ENCODE assay signal across 1 cellular context in genomic region chr17:81866440-81867122, GRCh38.
TF ChIP-seq lines count a peak whose summit lies in the region.

No MANE protein-coding gene starts in this region.

TF ChIP-seq in K562, 482 proteins besides CTCF, POLR2A, EP300 and RAD21 (continued from another document and continues in another):
- TF ChIP-seq NR0B1 (IDR thresholded peaks at IDR 0.05; ENCODE audit: partially characterized antibody) (no peak), CXXC5 (CRISPR knock-in tag; IDR thresholded peaks at IDR 0.05) (no peak), MIER1 (IDR thresholded peaks at IDR 0.05; ENCODE audit: low read depth) (no peak), ILF3 (IDR thresholded peaks at IDR 0.05; ENCODE audit: borderline replicate concordance) (no peak), POLR3G (IDR thresholded peaks at IDR 0.05; ENCODE audit: extremely low read depth, insufficient read length, insufficient replicate concordance) (no peak), ZNF561 (CRISPR knock-in tag; conservative IDR thresholded peaks at IDR 0.05) (no peak), CTBP1 (IDR thresholded peaks at IDR 0.05; ENCODE audit: borderline replicate concordance) (no peak), ASH1L (IDR thresholded peaks at IDR 0.05; ENCODE audit: borderline replicate concordance, low read depth, partially characterized antibody) (no peak), TOE1 (IDR thresholded peaks at IDR 0.05; ENCODE audit: borderline replicate concordance) (no peak), TOE1 (CRISPR knock-in tag; IDR thresholded peaks at IDR 0.05; ENCODE audit: borderline replicate concordance, low read depth) (no peak), THRAP3 (IDR thresholded peaks at IDR 0.05; ENCODE audit: borderline replicate concordance) (no peak), HNRNPUL1 (IDR thresholded peaks at IDR 0.05; ENCODE audit: low read length) (peak; percentile 77), PHF8 (IDR thresholded peaks at IDR 0.05; ENCODE audit: borderline replicate concordance, low read length) (no peak), HDAC6 (IDR thresholded peaks at IDR 0.05; ENCODE audit: low read depth, low read length) (no peak), RBM39 (optimal IDR thresholded peaks at IDR 0.05; ENCODE audit: low read depth, low read length) (no peak), SMC3 (conservative IDR thresholded peaks at IDR 0.05; ENCODE audit: insufficient read depth, low read depth, low read length) (no peak), ZNF24 (IDR thresholded peaks at IDR 0.05) (no peak), SIN3A (IDR thresholded peaks at IDR 0.05; ENCODE audit: borderline replicate concordance in 2 of 2, control insufficient read depth in 1 of 2, low read depth in 2 of 2, low read length in 2 of 2) (peak in 1 of 2 experiments; percentile 3; a peak in 1 of 4 replicates), FOXO4 (CRISPR knock-in tag; IDR thresholded peaks at IDR 0.05) (no peak; the same call in 1 of the 2 replicates), ZNF354B (CRISPR knock-in tag; IDR thresholded peaks at IDR 0.05) (no peak), CUX1 (CRISPR knock-in tag; IDR thresholded peaks at IDR 0.05) (no peak), HDAC8 (tag; IDR thresholded peaks at IDR 0.05) (no peak), POLR2G (IDR thresholded peaks at IDR 0.05; ENCODE audit: low read depth, low read length) (peak; percentile 84), GTF2B (IDR thresholded peaks at IDR 0.05; ENCODE audit: extremely low read depth, insufficient read length) (no peak), ZNF174 (CRISPR knock-in tag; IDR thresholded peaks at IDR 0.05) (no peak), CHD2 (IDR thresholded peaks at IDR 0.05; ENCODE audit: low read depth, low read length) (no peak), U2AF2 (optimal IDR thresholded peaks at IDR 0.05; ENCODE audit: low read depth, low read length) (no peak), PURB (CRISPR knock-in tag; IDR thresholded peaks at IDR 0.05; ENCODE audit: low read depth) (no peak), CAMTA2 (CRISPR knock-in tag; conservative IDR thresholded peaks at IDR 0.05) (no peak), MYC (IDR thresholded peaks at IDR 0.05; ENCODE audit: low read depth, low read length) (no peak), MYC (CRISPR knock-in tag; IDR thresholded peaks at IDR 0.05; ENCODE audit: borderline replicate concordance, low read depth) (no peak), FOXK2 (conservative IDR thresholded peaks at IDR 0.05 in 1 of 2, IDR thresholded peaks at IDR 0.05 in 1 of 2; ENCODE audit: low read depth in 2 of 2) (no peak), MEF2D (tag; conservative IDR thresholded peaks at IDR 0.05; ENCODE audit: low read depth) (no peak), SP2 (IDR thresholded peaks at IDR 0.05; ENCODE audit: extremely low read depth, low read depth, low read length, poor library complexity, severe bottlenecking) (no peak), SMAD1 (IDR thresholded peaks at IDR 0.05; ENCODE audit: low read depth, low read length, partially characterized antibody) (peak; percentile 3), MAZ (CRISPR knock-in tag; conservative IDR thresholded peaks at IDR 0.05 in 1 of 2, IDR thresholded peaks at IDR 0.05 in 1 of 2) (0 out of 4 replicates have a peak, but pooled peaks of 1 of the 2 experiments have one; percentile 9), YY1 (IDR thresholded peaks at IDR 0.05; ENCODE audit: borderline replicate concordance in 1 of 3, control insufficient read depth in 1 of 3, extremely low read depth in 1 of 3, insufficient read depth in 3 of 3, insufficient read length in 1 of 3, insufficient replicate concordance in 2 of 3, low read depth in 1 of 3, low read length in 2 of 3) (no peak), ZNF764 (CRISPR knock-in tag; IDR thresholded peaks at IDR 0.05; ENCODE audit: low read depth) (no peak), CHD4 (IDR thresholded peaks at IDR 0.05; ENCODE audit: insufficient read depth, insufficient replicate concordance, low read depth, low read length, poor library complexity, severe bottlenecking) (no peak), NFRKB (IDR thresholded peaks at IDR 0.05; ENCODE audit: low read depth) (no peak), TCF7L2 (IDR thresholded peaks at IDR 0.05; ENCODE audit: low read depth, low read length) (no peak), ZNF175 (CRISPR knock-in tag; IDR thresholded peaks at IDR 0.05; ENCODE audit: low read depth) (no peak), ETV5 (CRISPR knock-in tag; IDR thresholded peaks at IDR 0.05; ENCODE audit: low read depth) (no peak), RBBP5 (IDR thresholded peaks at IDR 0.05; ENCODE audit: borderline replicate concordance, insufficient read depth, low read length, poor library complexity, severe bottlenecking) (no peak), PTBP1 (IDR thresholded peaks at IDR 0.05; ENCODE audit: low read depth, low read length) (no peak), RB1 (IDR thresholded peaks at IDR 0.05; ENCODE audit: low read depth) (no peak), SLC30A9 (CRISPR knock-in tag; IDR thresholded peaks at IDR 0.05) (no peak), CREB3L1 (IDR thresholded peaks at IDR 0.05; ENCODE audit: borderline replicate concordance, low read depth) (no peak), KDM2B (CRISPR knock-in tag; IDR thresholded peaks at IDR 0.05) (no peak), PYGO2 (tag; IDR thresholded peaks at IDR 0.05) (no peak), MEIS2 (IDR thresholded peaks at IDR 0.05; ENCODE audit: partially characterized antibody) (no peak), FIP1L1 (IDR thresholded peaks at IDR 0.05; ENCODE audit: low read depth, low read length, poor library complexity, severe bottlenecking) (no peak), CEBPG (CRISPR knock-in tag; IDR thresholded peaks at IDR 0.05) (no peak), CEBPG (tag; conservative IDR thresholded peaks at IDR 0.05 in 1 of 2, IDR thresholded peaks at IDR 0.05 in 1 of 2) (no peak), RBM25 (IDR thresholded peaks at IDR 0.05; ENCODE audit: low read depth, low read length, severe bottlenecking) (no peak), FOXP1 (CRISPR knock-in tag; IDR thresholded peaks at IDR 0.05) (no peak), ZFP1 (CRISPR knock-in tag; IDR thresholded peaks at IDR 0.05) (no peak)
- TF ChIP-seq, protein P1, sequence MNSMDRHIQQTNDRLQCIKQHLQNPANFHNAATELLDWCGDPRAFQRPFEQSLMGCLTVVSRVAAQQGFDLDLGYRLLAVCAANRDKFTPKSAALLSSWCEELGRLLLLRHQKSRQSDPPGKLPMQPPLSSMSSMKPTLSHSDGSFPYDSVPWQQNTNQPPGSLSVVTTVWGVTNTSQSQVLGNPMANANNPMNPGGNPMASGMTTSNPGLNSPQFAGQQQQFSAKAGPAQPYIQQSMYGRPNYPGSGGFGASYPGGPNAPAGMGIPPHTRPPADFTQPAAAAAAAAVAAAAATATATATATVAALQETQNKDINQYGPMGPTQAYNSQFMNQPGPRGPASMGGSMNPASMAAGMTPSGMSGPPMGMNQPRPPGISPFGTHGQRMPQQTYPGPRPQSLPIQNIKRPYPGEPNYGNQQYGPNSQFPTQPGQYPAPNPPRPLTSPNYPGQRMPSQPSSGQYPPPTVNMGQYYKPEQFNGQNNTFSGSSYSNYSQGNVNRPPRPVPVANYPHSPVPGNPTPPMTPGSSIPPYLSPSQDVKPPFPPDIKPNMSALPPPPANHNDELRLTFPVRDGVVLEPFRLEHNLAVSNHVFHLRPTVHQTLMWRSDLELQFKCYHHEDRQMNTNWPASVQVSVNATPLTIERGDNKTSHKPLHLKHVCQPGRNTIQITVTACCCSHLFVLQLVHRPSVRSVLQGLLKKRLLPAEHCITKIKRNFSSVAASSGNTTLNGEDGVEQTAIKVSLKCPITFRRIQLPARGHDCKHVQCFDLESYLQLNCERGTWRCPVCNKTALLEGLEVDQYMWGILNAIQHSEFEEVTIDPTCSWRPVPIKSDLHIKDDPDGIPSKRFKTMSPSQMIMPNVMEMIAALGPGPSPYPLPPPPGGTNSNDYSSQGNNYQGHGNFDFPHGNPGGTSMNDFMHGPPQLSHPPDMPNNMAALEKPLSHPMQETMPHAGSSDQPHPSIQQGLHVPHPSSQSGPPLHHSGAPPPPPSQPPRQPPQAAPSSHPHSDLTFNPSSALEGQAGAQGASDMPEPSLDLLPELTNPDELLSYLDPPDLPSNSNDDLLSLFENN (IDR thresholded peaks at IDR 0.05; ENCODE audit: low read depth in 2 of 2, low read length in 2 of 2): 0 out of 4 replicates have a peak, but pooled peaks of 1 of the 2 experiments have one; percentile 27
- TF ChIP-seq, protein P2, sequence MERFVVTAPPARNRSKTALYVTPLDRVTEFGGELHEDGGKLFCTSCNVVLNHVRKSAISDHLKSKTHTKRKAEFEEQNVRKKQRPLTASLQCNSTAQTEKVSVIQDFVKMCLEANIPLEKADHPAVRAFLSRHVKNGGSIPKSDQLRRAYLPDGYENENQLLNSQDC (CRISPR knock-in tag; IDR thresholded peaks at IDR 0.05): no peak
- TF ChIP-seq, protein P3, sequence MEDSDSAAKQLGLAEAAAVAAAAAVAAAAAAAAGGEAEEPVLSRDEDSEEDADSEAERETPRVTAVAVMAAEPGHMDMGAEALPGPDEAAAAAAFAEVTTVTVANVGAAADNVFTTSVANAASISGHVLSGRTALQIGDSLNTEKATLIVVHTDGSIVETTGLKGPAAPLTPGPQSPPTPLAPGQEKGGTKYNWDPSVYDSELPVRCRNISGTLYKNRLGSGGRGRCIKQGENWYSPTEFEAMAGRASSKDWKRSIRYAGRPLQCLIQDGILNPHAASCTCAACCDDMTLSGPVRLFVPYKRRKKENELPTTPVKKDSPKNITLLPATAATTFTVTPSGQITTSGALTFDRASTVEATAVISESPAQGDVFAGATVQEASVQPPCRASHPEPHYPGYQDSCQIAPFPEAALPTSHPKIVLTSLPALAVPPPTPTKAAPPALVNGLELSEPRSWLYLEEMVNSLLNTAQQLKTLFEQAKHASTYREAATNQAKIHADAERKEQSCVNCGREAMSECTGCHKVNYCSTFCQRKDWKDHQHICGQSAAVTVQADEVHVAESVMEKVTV (CRISPR knock-in tag; IDR thresholded peaks at IDR 0.05): no peak
